15 cellular contexts compared by ENCODE assay signal in genomic region chr1:3547055-3548005, GRCh38.
A peak's percentile ranks its signal among the peaks of the same experiment; 100 is the strongest.
DNase-seq lines count a peak whose midpoint lies in the region; ATAC-seq and TF ChIP-seq lines count a peak whose summit lies in the region.
"Had no signal": no experiment of that assay in that cellular context is flagged by ENCODE, and none has a peak within 500 bp of the region (broad histone marks: within the 10 kb centered on the region; RNA-seq: fewer than 3 reads in every experiment).

No MANE protein-coding gene starts in this region.

- no peaks in the 10 kb centered on the region for H3K9me3 ChIP-seq in endodermal cell (ENCODE audit: control insufficient read depth, low read length)

- H3K27ac ChIP-seq in GM23338 (ENCODE audit: low read depth): 0 out of 2 replicates have a peak overlapping the region, but pooled peaks have one; percentile 14
- H3K27ac ChIP-seq in endodermal cell (ENCODE audit: low read depth, low read length): peak overlapping the region; percentile 53

- no peak overlapping the region for H3K4me3 Mint-ChIP-seq in GM23338
- no peak overlapping the region for H3K4me3 Mint-ChIP-seq in endodermal cell
- H3K4me3 Mint-ChIP-seq in osteocyte (ENCODE audit: unreplicated experiment): no peak overlapping the region
- H3K4me3 Mint-ChIP-seq: activated T-helper 1 cell treated with anti-CD3 and anti-CD28 coated beads, Interleukin-12 subunit alpha, Interleukin-12 subunit beta, Interleukin-2, Interleukin-4 antibody, amounts not matched to agents 30 ng/mL and 10 ng/mL and 1 ng/mL, durations not matched to agents 14 hours and 24 hours and 36 hours; natural killer cell had no signal

- no peaks in the 10 kb centered on the region for H3K79me2 ChIP-seq in GM23338 (replicated peaks; ENCODE audit: insufficient read depth)

- H3K36me3 ChIP-seq in GM23338 (ENCODE audit: insufficient read depth): no peaks in the 10 kb centered on the region
- no peaks in the 10 kb centered on the region for H3K36me3 ChIP-seq in endodermal cell (ENCODE audit: control insufficient read depth, insufficient read depth, low read length)

- H2AFZ ChIP-seq in GM23338: no peak overlapping the region

- H3K36me3 Mint-ChIP-seq in GM23338 (ENCODE audit: low read depth) (no peaks in the 10 kb centered on the region), endodermal cell (ENCODE audit: low read depth) (no peaks in the 10 kb centered on the region), osteocyte (ENCODE audit: unreplicated experiment) (no peaks in the 10 kb centered on the region)
- H3K36me3 Mint-ChIP-seq: natural killer cell had no signal

- H3K4me3 ChIP-seq in GM23338: no peak overlapping the region
- no peak overlapping the region for H3K4me3 ChIP-seq in endodermal cell (ENCODE audit: low read length)

- DNase-seq in GM23338 (ENCODE audit: low spot score) (no peak), NCI-H526 treated with DMSO at 0.1 percent for 48 hours (lab: John Stamatoyannopoulos, UW) (peak; percentile 33), endodermal cell (peak; percentile 70), osteocyte (ENCODE audit: extremely low spot score, unreplicated experiment) (no peak), left ventricle myocardium superior (no peak)
- DNase-seq: activated CD4-positive, alpha-beta T cell treated with anti-CD3 and anti-CD28 coated beads, Interleukin-2, amount 50 U/mL, for 4 hours; left cardiac atrium; MV-4-11; natural killer cell; NCI-H446 treated with DMSO at 0.1 percent for 48 hours; stimulated activated naive CD4-positive, alpha-beta T cell had no signal

- intact Hi-C loops in left ventricle myocardium superior (cut with micrococcal nuclease): no loop called here

- no peaks in the 10 kb centered on the region for H3F3A ChIP-seq in GM23338 (replicated peaks; ENCODE audit: low read depth)

- H3K4me1 Mint-ChIP-seq in GM23338 (peaks cover 16% of the 10 kb centered on the region), endodermal cell (peaks cover 2% of the 10 kb centered on the region), osteocyte (ENCODE audit: unreplicated experiment) (peaks cover 70% of the 10 kb centered on the region)
- H3K4me1 Mint-ChIP-seq: natural killer cell had no signal

- H3K27me3 ChIP-seq in GM23338 (ENCODE audit: insufficient read depth) (no peaks in the 10 kb centered on the region), endodermal cell (ENCODE audit: control insufficient read depth, insufficient read depth, low read length, poor library complexity, severe bottlenecking) (no peaks in the 10 kb centered on the region)

- no peaks in the 10 kb centered on the region for H4K20me1 ChIP-seq in GM23338 (replicated peaks; ENCODE audit: insufficient read depth)

- TF ChIP-seq CTCF in GM23338 (conservative IDR thresholded peaks at IDR 0.05; ENCODE audit: low read depth in 2 of 2) (no peak), endodermal cell (conservative IDR thresholded peaks at IDR 0.05) (no peak), osteocyte (IDR thresholded peaks at IDR 0.05) (no peak)

- peak; percentile 17 for ATAC-seq in GM23338
- no peak for ATAC-seq in left ventricle myocardium superior
- ATAC-seq in HG03196 (IDR thresholded peaks at IDR 0.05; ENCODE audit: unreplicated experiment): no peak
- no peak for ATAC-seq in GM21390 (IDR thresholded peaks at IDR 0.05; ENCODE audit: unreplicated experiment)
- ATAC-seq: natural killer cell, sciatic nerve had no signal

- peaks cover 2% of the 10 kb centered on the region for H3K27me3 Mint-ChIP-seq in GM23338 (ENCODE audit: insufficient read depth, low read depth, poor library complexity)
- H3K27me3 Mint-ChIP-seq in endodermal cell (ENCODE audit: insufficient read depth): no peaks in the 10 kb centered on the region
- no peaks in the 10 kb centered on the region for H3K27me3 Mint-ChIP-seq in osteocyte (ENCODE audit: unreplicated experiment)

- H3K4me2 ChIP-seq in GM23338: no peak overlapping the region

- H3K9me3 Mint-ChIP-seq in GM23338 (no peaks in the 10 kb centered on the region), endodermal cell (no peaks in the 10 kb centered on the region), osteocyte (ENCODE audit: unreplicated experiment) (no peaks in the 10 kb centered on the region)
- H3K9me3 Mint-ChIP-seq: activated T-helper 1 cell treated with anti-CD3 and anti-CD28 coated beads, Interleukin-12 subunit alpha, Interleukin-12 subunit beta, Interleukin-2, Interleukin-4 antibody, amounts not matched to agents 30 ng/mL and 10 ng/mL and 1 ng/mL, durations not matched to agents 14 hours and 24 hours and 36 hours; natural killer cell had no signal

- H3K27ac Mint-ChIP-seq in GM23338: no peak overlapping the region; the same call in 1 of the 2 replicates
- H3K27ac Mint-ChIP-seq in endodermal cell: peak overlapping the region; percentile 48
- H3K27ac Mint-ChIP-seq in osteocyte (ENCODE audit: unreplicated experiment): peak overlapping the region; percentile 84
- H3K27ac Mint-ChIP-seq: activated T-helper 1 cell treated with anti-CD3 and anti-CD28 coated beads, Interleukin-12 subunit alpha, Interleukin-12 subunit beta, Interleukin-2, Interleukin-4 antibody, amounts not matched to agents 30 ng/mL and 10 ng/mL and 1 ng/mL, durations not matched to agents 14 hours and 24 hours and 36 hours; natural killer cell had no signal

- no peaks in the 10 kb centered on the region for H3K9me2 ChIP-seq in GM23338 (ENCODE audit: insufficient read depth)

- H3K9ac ChIP-seq in endodermal cell (ENCODE audit: extremely low read depth, low read length, poor library complexity, severe bottlenecking): no peak overlapping the region

- H3K4me1 ChIP-seq in GM23338 (ENCODE audit: insufficient read depth): no peaks in the 10 kb centered on the region
- no peaks in the 10 kb centered on the region for H3K4me1 ChIP-seq in endodermal cell (ENCODE audit: control insufficient read depth, insufficient read depth, low read length)

- 91 to 93% methylated on average over 26 to 38 of the region's 38 CpGs for WGBS in endodermal cell (ENCODE audit: insufficient coverage in 1 of 2, insufficient read length in 1 of 2), 2 experiments

TF ChIP-seq in GM23338, 12 proteins besides CTCF, POLR2A, EP300 and RAD21 (continues in another document):
- TF ChIP-seq ZNF331 (CRISPR knock-in tag; IDR thresholded peaks at IDR 0.05; ENCODE audit: low read depth) (no peak), STAT1 (IDR thresholded peaks at IDR 0.05; ENCODE audit: unreplicated experiment) (no peak), NANOG (IDR thresholded peaks at IDR 0.05; ENCODE audit: borderline replicate concordance) (no peak), EZH2phosphoT487 (IDR thresholded peaks at IDR 0.05; ENCODE audit: unreplicated experiment) (no peak)
- TF ChIP-seq, protein P1, sequence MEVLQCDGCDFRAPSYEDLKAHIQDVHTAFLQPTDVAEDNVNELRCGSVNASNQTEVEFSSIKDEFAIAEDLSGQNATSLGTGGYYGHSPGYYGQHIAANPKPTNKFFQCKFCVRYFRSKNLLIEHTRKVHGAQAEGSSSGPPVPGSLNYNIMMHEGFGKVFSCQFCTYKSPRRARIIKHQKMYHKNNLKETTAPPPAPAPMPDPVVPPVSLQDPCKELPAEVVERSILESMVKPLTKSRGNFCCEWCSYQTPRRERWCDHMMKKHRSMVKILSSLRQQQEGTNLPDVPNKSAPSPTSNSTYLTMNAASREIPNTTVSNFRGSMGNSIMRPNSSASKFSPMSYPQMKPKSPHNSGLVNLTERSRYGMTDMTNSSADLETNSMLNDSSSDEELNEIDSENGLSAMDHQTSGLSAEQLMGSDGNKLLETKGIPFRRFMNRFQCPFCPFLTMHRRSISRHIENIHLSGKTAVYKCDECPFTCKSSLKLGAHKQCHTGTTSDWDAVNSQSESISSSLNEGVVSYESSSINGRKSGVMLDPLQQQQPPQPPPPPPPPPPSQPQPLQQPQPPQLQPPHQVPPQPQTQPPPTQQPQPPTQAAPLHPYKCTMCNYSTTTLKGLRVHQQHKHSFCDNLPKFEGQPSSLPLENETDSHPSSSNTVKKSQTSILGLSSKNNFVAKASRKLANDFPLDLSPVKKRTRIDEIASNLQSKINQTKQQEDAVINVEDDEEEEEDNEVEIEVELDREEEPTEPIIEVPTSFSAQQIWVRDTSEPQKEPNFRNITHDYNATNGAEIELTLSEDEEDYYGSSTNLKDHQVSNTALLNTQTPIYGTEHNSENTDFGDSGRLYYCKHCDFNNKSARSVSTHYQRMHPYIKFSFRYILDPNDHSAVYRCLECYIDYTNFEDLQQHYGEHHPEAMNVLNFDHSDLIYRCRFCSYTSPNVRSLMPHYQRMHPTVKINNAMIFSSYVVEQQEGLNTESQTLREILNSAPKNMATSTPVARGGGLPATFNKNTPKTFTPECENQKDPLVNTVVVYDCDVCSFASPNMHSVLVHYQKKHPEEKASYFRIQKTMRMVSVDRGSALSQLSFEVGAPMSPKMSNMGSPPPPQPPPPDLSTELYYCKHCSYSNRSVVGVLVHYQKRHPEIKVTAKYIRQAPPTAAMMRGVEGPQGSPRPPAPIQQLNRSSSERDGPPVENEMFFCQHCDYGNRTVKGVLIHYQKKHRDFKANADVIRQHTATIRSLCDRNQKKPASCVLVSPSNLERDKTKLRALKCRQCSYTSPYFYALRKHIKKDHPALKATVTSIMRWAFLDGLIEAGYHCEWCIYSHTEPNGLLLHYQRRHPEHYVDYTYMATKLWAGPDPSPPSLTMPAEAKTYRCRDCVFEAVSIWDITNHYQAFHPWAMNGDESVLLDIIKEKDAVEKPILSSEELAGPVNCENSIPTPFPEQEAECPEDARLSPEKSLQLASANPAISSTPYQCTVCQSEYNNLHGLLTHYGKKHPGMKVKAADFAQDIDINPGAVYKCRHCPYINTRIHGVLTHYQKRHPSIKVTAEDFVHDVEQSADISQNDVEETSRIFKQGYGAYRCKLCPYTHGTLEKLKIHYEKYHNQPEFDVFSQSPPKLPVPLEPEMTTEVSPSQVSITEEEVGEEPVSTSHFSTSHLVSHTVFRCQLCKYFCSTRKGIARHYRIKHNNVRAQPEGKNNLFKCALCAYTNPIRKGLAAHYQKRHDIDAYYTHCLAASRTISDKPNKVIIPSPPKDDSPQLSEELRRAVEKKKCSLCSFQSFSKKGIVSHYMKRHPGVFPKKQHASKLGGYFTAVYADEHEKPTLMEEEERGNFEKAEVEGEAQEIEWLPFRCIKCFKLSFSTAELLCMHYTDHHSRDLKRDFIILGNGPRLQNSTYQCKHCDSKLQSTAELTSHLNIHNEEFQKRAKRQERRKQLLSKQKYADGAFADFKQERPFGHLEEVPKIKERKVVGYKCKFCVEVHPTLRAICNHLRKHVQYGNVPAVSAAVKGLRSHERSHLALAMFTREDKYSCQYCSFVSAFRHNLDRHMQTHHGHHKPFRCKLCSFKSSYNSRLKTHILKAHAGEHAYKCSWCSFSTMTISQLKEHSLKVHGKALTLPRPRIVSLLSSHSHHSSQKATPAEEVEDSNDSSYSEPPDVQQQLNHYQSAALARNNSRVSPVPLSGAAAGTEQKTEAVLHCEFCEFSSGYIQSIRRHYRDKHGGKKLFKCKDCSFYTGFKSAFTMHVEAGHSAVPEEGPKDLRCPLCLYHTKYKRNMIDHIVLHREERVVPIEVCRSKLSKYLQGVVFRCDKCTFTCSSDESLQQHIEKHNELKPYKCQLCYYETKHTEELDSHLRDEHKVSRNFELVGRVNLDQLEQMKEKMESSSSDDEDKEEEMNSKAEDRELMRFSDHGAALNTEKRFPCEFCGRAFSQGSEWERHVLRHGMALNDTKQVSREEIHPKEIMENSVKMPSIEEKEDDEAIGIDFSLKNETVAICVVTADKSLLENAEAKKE (CRISPR knock-in tag; IDR thresholded peaks at IDR 0.05): no peak

Comparison
In these comparisons a context has a peak if more than half of its experiments do, and no peak if none do; other contexts are left out.
1. DNase-seq: peak in NCI-H526 treated with DMSO at 0.1 percent for 48 hours (single experiment) and endodermal cell (single experiment); none in GM23338 (single experiment), osteocyte (single experiment) and left ventricle myocardium superior (single experiment).